Comparison of ENCODE assay signal across 22 cellular contexts in genomic region chrX:12693754-12694153, GRCh38.
"Had no signal": no experiment of that assay in that cellular context is flagged by ENCODE, and none has a peak within 500 bp of the region (broad histone marks: within the 10 kb centered on the region; RNA-seq: fewer than 3 reads in every experiment).

No MANE protein-coding gene starts in this region.

- H3K4me3 ChIP-seq: body of pancreas, left ventricle myocardium inferior, neural progenitor cell, sigmoid colon, thoracic aorta, vagina had no signal

- FAIRE-seq: endometrium had no signal

- H3K36me3 ChIP-seq: left ventricle myocardium inferior, neural progenitor cell, sigmoid colon, thoracic aorta, vagina had no signal

- H3K27me3 ChIP-seq: body of pancreas, neural progenitor cell, sigmoid colon, vagina had no signal

- ATAC-seq: activated CD4-positive, CD25-positive, alpha-beta regulatory T cell treated with anti-CD3 and anti-CD28 coated beads, Interleukin-2, amount 50 U/mL, for 24 hours; body of pancreas; naive thymus-derived CD8-positive, alpha-beta T cell; stimulated activated naive B cell treated with anti-CD40 and anti-IgM and Interleukin-4, amounts not matched to agents 10 μg/mL and 1 μg/mL and 100 μg/mL, for 72 hours had no signal

- H2AFZ ChIP-seq: neural progenitor cell had no signal

- H3K27ac ChIP-seq: body of pancreas, left ventricle myocardium inferior, neural progenitor cell, sigmoid colon, thoracic aorta, vagina, VCaP had no signal

- H3K9me3 ChIP-seq: body of pancreas, left ventricle myocardium inferior, sigmoid colon, thoracic aorta, vagina had no signal

- H3K4me2 ChIP-seq: neural progenitor cell had no signal

- DNase-seq: activated gamma-delta T cell treated with Interleukin-2 at 50 U/mL for 16 hours; activated T-cell treated with anti-CD3 and anti-CD28 coated beads, Interleukin-2, amount 50 U/mL, for 1 hour; anterior cingulate cortex; body of pancreas; caudate nucleus; effector CD4-positive, alpha-beta T cell; foreskin melanocyte; hypothalamus; left ventricle myocardium inferior; naive thymus-derived CD8-positive, alpha-beta T cell; retina; sigmoid colon; stimulated activated CD4-positive, alpha-beta T cell treated with anti-CD3 and anti-CD28 coated beads, Interleukin-2, amount 100 ng/mL, for 48 hours; stimulated activated CD8-positive, alpha-beta memory T cell treated with anti-CD3 and anti-CD28 coated beads, Interleukin-4, amount 100 ng/mL, for 48 hours; stimulated activated naive B cell treated with anti-CD40 and anti-IgM and Interleukin-4, amounts not matched to agents 10 μg/mL and 1 μg/mL and 100 μg/mL, for 72 hours; T-helper 9 cell had no signal

- H3K9ac ChIP-seq: neural progenitor cell had no signal

- H3K4me1 ChIP-seq: body of pancreas, left ventricle myocardium inferior, neural progenitor cell, sigmoid colon, vagina had no signal
